Comparison of ENCODE assay signal across 24 cellular contexts in the genomic region with DNA sequence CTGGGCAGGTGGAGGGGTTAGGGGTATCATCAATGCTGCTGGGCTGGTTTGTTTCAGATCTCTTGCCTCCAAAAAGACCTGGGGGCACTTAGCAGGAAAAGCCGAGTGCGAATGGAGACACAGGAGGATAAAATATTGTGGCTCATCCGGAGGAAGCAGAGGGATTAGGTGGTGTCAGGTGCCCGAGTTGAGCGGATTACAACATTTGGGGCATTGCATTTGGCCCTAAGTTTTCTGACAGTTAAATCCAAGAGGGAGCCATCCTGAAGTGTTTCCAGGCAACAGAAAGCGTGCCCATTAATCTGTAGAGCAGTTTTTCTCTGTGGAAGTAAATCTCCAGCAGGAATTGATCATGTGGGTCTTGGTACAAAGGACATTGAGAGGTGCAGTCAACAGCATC.
"Had no signal": no experiment of that assay in that cellular context is flagged by ENCODE, and none has a peak within 500 bp of the region (broad histone marks: within the 10 kb centered on the region; RNA-seq: fewer than 3 reads in every experiment).

No MANE protein-coding gene starts in this region.

- H3K36me3 Mint-ChIP-seq: mesothelial cell of epicardium, naive B cell had no signal

- DNase-seq: colonic mucosa; cortex of kidney; effector CD8-positive, alpha-beta T cell; effector memory CD8-positive, alpha-beta T cell; endodermal cell; erythroblast; esophagus squamous epithelium; foreskin fibroblast; foreskin melanocyte; gastrocnemius medialis; glutamatergic neuron; head of caudate nucleus; heart right ventricle; hippocampal formation; left cardiac atrium; left lung; left ventricle myocardium superior; lower lobe of right lung; mesenchymal stem cell; mucosa of descending colon; naive B cell had no signal

- H3K27me3 ChIP-seq: colonic mucosa, gastrocnemius medialis, heart right ventricle, left lung had no signal

- H3K27ac Mint-ChIP-seq: dendritic cell treated with granulocyte-macrophage colony-stimulating factor and Interleukin-4, amounts not matched to agents 40 ng/mL and 50 ng/mL, for 4 days; effector memory CD8-positive, alpha-beta T cell; endodermal cell; mesothelial cell of epicardium had no signal

- H3K9me3 ChIP-seq: colonic mucosa, esophagus squamous epithelium, gastrocnemius medialis, heart right ventricle, left lung, lower lobe of right lung, mucosa of descending colon had no signal

- H3K4me1 Mint-ChIP-seq: endodermal cell, mesothelial cell of epicardium had no signal

- H3K4me3 ChIP-seq: colonic mucosa, esophagus squamous epithelium, gastrocnemius medialis, heart right ventricle, left lung, lower lobe of right lung, mucosa of descending colon had no signal

- H3K36me3 ChIP-seq: colonic mucosa, esophagus squamous epithelium, gastrocnemius medialis, heart right ventricle, left lung, lower lobe of right lung had no signal

- H3K4me3 Mint-ChIP-seq: dendritic cell treated with granulocyte-macrophage colony-stimulating factor and Interleukin-4, amounts not matched to agents 40 ng/mL and 50 ng/mL, for 4 days; effector memory CD8-positive, alpha-beta T cell; endodermal cell; mesothelial cell of epicardium; naive B cell had no signal

- H3K27ac ChIP-seq: colonic mucosa, epithelial cell of prostate, esophagus squamous epithelium, gastrocnemius medialis, heart right ventricle, left lung, lower lobe of right lung had no signal

- H3K9me3 Mint-ChIP-seq: dendritic cell treated with granulocyte-macrophage colony-stimulating factor and Interleukin-4, amounts not matched to agents 40 ng/mL and 50 ng/mL, for 4 days; effector memory CD8-positive, alpha-beta T cell; endodermal cell; mesothelial cell of epicardium had no signal
